In the genomic region with DNA sequence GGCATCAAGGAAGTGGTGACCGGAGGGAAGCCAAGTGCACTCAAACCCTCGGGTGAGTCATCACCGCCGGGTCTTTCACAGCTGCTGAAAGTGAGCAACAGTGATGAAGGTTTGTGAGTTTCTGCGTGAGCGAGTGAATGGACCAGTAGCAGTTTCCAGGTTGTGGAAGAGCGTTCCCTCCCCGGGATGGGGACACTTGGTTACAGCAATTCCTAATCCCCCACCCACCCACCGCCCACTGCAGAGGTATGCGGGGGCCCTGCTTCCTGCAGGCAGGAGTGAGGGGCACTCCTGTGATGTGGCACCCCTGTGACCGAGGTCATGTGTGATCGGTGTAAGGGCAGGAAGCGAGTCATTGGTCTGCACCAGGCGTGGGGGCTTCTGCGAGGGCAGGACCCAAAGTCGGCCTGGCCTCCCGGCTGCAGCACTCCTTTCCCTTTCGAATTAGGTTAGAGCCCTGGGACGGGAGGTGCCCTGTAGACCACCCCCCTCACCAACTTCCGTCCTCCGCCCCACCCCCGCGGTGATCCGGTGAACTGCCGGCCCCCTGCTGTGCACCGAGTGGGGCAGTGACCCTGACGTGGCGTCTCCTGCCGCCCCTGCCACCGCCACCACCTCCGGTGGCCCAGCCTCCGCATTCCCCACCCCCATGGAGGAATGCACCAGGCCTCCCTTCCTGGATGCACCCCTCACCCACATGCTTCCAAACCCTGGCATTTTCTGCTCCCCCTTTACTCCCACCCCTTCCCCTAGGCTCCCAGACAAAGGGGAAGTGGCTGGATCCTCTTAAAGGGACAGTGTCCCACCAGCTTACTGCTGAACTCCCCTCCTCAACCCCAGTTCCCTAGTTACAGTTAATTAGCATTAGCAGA, we compare ENCODE assay signal across 8 cellular contexts. TPM values are rescaled to one million over a fixed set of nuclear protein-coding genes. Genes with fewer than 3 reads are reported as not detected.
DNase-seq lines count a peak whose midpoint lies in the region; ATAC-seq and TF ChIP-seq lines count a peak whose summit lies in the region.

No MANE protein-coding gene starts in this region.

- H3K27me3 Mint-ChIP-seq in activated naive CD8-positive, alpha-beta T cell treated with anti-CD3 and anti-CD28 coated beads for 36 hours: no peaks in the 10 kb centered on the region

- CTCF ChIA-PET in A673 (lab: Charles Lee): no interaction called here

- intact Hi-C loops in A673 (cut with micrococcal nuclease; ENCODE audit: unreplicated experiment): no loop called here
- intact Hi-C loops in left ventricle myocardium inferior (cut with micrococcal nuclease): no loop called here
- intact Hi-C loops in vagina (cut with DNase I): loop anchor here (2.0 kb wide), 1 partner anchor 26 kb away; no protein-coding TSS in a partner anchor

- H3K4me1 ChIP-seq in A673 (ENCODE audit: insufficient read depth, low read length, poor library complexity, severe bottlenecking) (peaks cover 21% of the 10 kb centered on the region), left ventricle myocardium inferior (peaks cover 35% of the 10 kb centered on the region), rectal smooth muscle tissue (ENCODE audit: control insufficient read depth, insufficient read depth, low read length) (peaks cover 12% of the 10 kb centered on the region), vagina (peaks cover 59% of the 10 kb centered on the region)

- TF ChIP-seq CTCF in A673 (conservative IDR thresholded peaks at IDR 0.05; ENCODE audit: low read depth, low read length) (no peak), left ventricle myocardium inferior (IDR thresholded peaks at IDR 0.05; ENCODE audit: borderline replicate concordance) (no peak), vagina (IDR thresholded peaks at IDR 0.05) (no peak)

- POLR2A ChIA-PET in A673 (lab: Charles Lee; ENCODE audit: low non-redundant PET): no interaction called here

- H3K36me3 Mint-ChIP-seq in activated naive CD8-positive, alpha-beta T cell treated with anti-CD3 and anti-CD28 coated beads for 36 hours: peaks cover 25% of the 10 kb centered on the region

- no peaks in the 10 kb centered on the region for H3K9me3 ChIP-seq in A673 (ENCODE audit: low read depth, low read length, poor library complexity, severe bottlenecking)
- H3K9me3 ChIP-seq in left ventricle myocardium inferior (replicated peaks): no peaks in the 10 kb centered on the region
- H3K9me3 ChIP-seq in vagina: no peaks in the 10 kb centered on the region

- peak in 1 of 2 donors; percentile 21 for TF ChIP-seq POLR2A in vagina (IDR thresholded peaks at IDR 0.05)

- BruUV-seq in A673 (replicated peaks; lab: Mats Ljungman, UMichigan): no TSS peak

- peaks cover 23% of the 10 kb centered on the region for H3K4me1 Mint-ChIP-seq in activated naive CD8-positive, alpha-beta T cell treated with anti-CD3 and anti-CD28 coated beads for 36 hours

- ATAC-seq in GM18867 (IDR thresholded peaks at IDR 0.05; ENCODE audit: unreplicated experiment) (peak; percentile 41), HG03175 (IDR thresholded peaks at IDR 0.05; ENCODE audit: unreplicated experiment) (peak; percentile 49), SK-N-SH treated with all-trans-retinoic acid at 6 μM for 48 hours (peak; percentile 84)

- H3K27ac ChIP-seq in A673 (ENCODE audit: low read depth, low read length, poor library complexity, severe bottlenecking): peak overlapping the region; percentile 65
- peak overlapping the region; percentile 85 for H3K27ac ChIP-seq in left ventricle myocardium inferior (replicated peaks)
- H3K27ac ChIP-seq in rectal smooth muscle tissue (ENCODE audit: low read depth, low read length): peak overlapping the region; percentile 22
- peak overlapping the region; percentile 88 for H3K27ac ChIP-seq in vagina

- H3K36me3 ChIP-seq in A673 (ENCODE audit: insufficient read depth, low read length, poor library complexity, severe bottlenecking): peaks cover 24% of the 10 kb centered on the region
- peaks cover 25% of the 10 kb centered on the region for H3K36me3 ChIP-seq in left ventricle myocardium inferior
- H3K36me3 ChIP-seq in rectal smooth muscle tissue (ENCODE audit: control insufficient read depth, insufficient read depth, low read length): peaks cover 3% of the 10 kb centered on the region
- H3K36me3 ChIP-seq in vagina: no peaks in the 10 kb centered on the region

- no peak overlapping the region for H3K9ac ChIP-seq in rectal smooth muscle tissue (ENCODE audit: low read length)

- H3K4me3 ChIP-seq in A673 (ENCODE audit: low read depth, low read length, poor library complexity, severe bottlenecking) (peak overlapping the region; percentile 42), left ventricle myocardium inferior (peak overlapping the region; percentile 60), rectal smooth muscle tissue (ENCODE audit: low read length) (peak overlapping the region; percentile 62), vagina (peak overlapping the region; percentile 40 to 45)

- peaks cover 3% of the 10 kb centered on the region for H3K9me3 Mint-ChIP-seq in activated naive CD8-positive, alpha-beta T cell treated with anti-CD3 and anti-CD28 coated beads for 36 hours

- no peaks in the 10 kb centered on the region for H3K27me3 ChIP-seq in A673 (replicated peaks; ENCODE audit: insufficient read depth, low read depth, low read length, poor library complexity)
- H3K27me3 ChIP-seq in left ventricle myocardium inferior (ENCODE audit: low read depth): no peaks in the 10 kb centered on the region
- H3K27me3 ChIP-seq in rectal smooth muscle tissue (ENCODE audit: control insufficient read depth, insufficient read depth, low read length): no peaks in the 10 kb centered on the region
- H3K27me3 ChIP-seq in vagina: no peaks in the 10 kb centered on the region

- DNase-seq in A673 (ENCODE audit: low spot score): peak; percentile 74
- DNase-seq in activated naive CD8-positive, alpha-beta T cell treated with anti-CD3 and anti-CD28 coated beads for 36 hours: peak; percentile 82
- DNase-seq in left ventricle myocardium inferior: peak; percentile 68
- no peak for DNase-seq in vagina (ENCODE audit: extremely low spot score in 2 of 2)

- peak overlapping the region; percentile 89 for H3K27ac Mint-ChIP-seq in activated naive CD8-positive, alpha-beta T cell treated with anti-CD3 and anti-CD28 coated beads for 36 hours

- peak overlapping the region; percentile 79 for H3K4me3 Mint-ChIP-seq in activated naive CD8-positive, alpha-beta T cell treated with anti-CD3 and anti-CD28 coated beads for 36 hours

TF ChIP-seq in SK-N-SH treated with all-trans-retinoic acid at 6 μM for 48 hours, 23 proteins besides CTCF, POLR2A, EP300 and RAD21 (continues in another document):
- TF ChIP-seq, protein P1, sequence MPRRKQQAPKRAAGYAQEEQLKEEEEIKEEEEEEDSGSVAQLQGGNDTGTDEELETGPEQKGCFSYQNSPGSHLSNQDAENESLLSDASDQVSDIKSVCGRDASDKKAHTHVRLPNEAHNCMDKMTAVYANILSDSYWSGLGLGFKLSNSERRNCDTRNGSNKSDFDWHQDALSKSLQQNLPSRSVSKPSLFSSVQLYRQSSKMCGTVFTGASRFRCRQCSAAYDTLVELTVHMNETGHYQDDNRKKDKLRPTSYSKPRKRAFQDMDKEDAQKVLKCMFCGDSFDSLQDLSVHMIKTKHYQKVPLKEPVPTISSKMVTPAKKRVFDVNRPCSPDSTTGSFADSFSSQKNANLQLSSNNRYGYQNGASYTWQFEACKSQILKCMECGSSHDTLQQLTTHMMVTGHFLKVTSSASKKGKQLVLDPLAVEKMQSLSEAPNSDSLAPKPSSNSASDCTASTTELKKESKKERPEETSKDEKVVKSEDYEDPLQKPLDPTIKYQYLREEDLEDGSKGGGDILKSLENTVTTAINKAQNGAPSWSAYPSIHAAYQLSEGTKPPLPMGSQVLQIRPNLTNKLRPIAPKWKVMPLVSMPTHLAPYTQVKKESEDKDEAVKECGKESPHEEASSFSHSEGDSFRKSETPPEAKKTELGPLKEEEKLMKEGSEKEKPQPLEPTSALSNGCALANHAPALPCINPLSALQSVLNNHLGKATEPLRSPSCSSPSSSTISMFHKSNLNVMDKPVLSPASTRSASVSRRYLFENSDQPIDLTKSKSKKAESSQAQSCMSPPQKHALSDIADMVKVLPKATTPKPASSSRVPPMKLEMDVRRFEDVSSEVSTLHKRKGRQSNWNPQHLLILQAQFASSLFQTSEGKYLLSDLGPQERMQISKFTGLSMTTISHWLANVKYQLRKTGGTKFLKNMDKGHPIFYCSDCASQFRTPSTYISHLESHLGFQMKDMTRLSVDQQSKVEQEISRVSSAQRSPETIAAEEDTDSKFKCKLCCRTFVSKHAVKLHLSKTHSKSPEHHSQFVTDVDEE (CRISPR knock-in tag; IDR thresholded peaks at IDR 0.05): peak; percentile 18; the same call in 1 of the 2 replicates
- TF ChIP-seq OSR1 (CRISPR knock-in tag; IDR thresholded peaks at IDR 0.05): no peak; the same call in 1 of the 2 replicates
- no peak for TF ChIP-seq CREB5 (CRISPR knock-in tag; IDR thresholded peaks at IDR 0.05; ENCODE audit: low read depth)
- TF ChIP-seq POU6F1 (CRISPR knock-in tag; IDR thresholded peaks at IDR 0.05; ENCODE audit: borderline replicate concordance, low read depth): no peak

RNA-seq across cellular contexts. Expression of gene LIMK1, which starts 10.9 kb away (rescaled TPM):
- 59.3 and 60.2 TPM in 2 replicates for total RNA-seq in A673 (2021)
- 10 to 100 TPM; 16.9 to 19.5 TPM for total RNA-seq in activated naive CD8-positive, alpha-beta T cell treated with anti-CD3 and anti-CD28 coated beads for 36 hours
- 10.1 TPM for total RNA-seq in left ventricle myocardium inferior
- 28.2 TPM for total RNA-seq in vagina

Comparison
In these comparisons a context has a peak if more than half of its experiments do, and no peak if none do; other contexts are left out.
1. DNase-seq: peak in A673 (single experiment), activated naive CD8-positive, alpha-beta T cell treated with anti-CD3 and anti-CD28 coated beads for 36 hours (single experiment) and left ventricle myocardium inferior (single experiment); none in vagina (0 of 2).
2. H3K27ac ChIP-seq: peak in every context shown above with its lines; median percentile 88 in vagina; 85 in left ventricle myocardium inferior; 65 in A673; 22 in rectal smooth muscle tissue.
3. Peak in every context shown above with its lines, with median percentiles within 50 percentile points of each other: H3K4me3 ChIP-seq and ATAC-seq.